In the genomic region with DNA sequence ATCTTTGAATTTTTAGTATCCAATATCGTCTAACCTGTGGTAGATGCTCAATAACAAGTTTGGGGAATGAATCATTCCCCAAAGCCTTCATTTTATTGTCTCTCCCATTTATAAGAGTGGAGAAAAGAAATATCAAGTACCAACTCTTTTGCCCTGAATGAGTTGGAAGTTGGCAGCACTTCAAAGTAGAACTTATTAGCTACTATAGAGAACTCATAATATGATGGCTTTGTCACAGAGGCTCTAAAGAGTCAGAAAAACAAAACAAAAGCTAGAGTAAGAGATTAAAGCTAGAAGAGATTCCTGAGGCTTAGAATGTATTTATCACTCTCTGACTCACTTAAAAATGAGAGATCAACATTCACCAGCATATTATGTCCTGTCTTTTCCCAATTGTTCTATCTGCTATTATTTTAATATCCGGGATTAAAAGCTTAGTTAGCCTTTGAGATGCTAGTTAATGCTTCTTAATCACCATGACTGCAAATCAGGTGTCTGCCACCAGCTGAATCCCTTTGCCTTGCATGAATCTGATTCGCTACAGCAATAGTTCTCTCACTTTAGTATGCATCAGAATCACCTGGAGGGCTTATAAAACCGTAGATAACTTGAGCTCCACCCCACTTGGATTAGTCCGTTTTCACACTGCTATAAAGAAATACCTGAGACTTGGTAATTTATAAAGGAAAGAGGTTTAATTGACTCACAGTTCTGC, we compare ENCODE assay signal across 20 cellular contexts.
A peak's percentile ranks its signal among the peaks of the same experiment; 100 is the strongest.
DNase-seq lines count a peak whose midpoint lies in the region; ATAC-seq, FAIRE-seq and TF ChIP-seq lines count a peak whose summit lies in the region.
"Had no signal": no experiment of that assay in that cellular context is flagged by ENCODE, and none has a peak within 500 bp of the region (broad histone marks: within the 10 kb centered on the region; RNA-seq: fewer than 3 reads in every experiment).

No MANE protein-coding gene starts in this region.

- POLR2A ChIA-PET in CD8-positive, alpha-beta T cell (lab: Charles Lee), result no interaction called here

- no peaks in the 10 kb centered on the region for H4K20me1 ChIP-seq in astrocyte (ENCODE audit: insufficient read depth, low read length)

- no peak overlapping the region for H3K27ac ChIP-seq in astrocyte (ENCODE audit: low read depth, low read length)
- no peak overlapping the region for H3K27ac ChIP-seq in CD8-positive, alpha-beta T cell (ENCODE audit: low read depth, low read length)
- H3K27ac ChIP-seq: gastrocnemius medialis, stomach, vagina had no signal

- peaks cover 11% of the 10 kb centered on the region for H3K4me1 Mint-ChIP-seq in astrocyte (ENCODE audit: low read depth, unreplicated experiment)
- H3K4me1 Mint-ChIP-seq in CD8-positive, alpha-beta T cell (ENCODE audit: low read depth), result no peaks in the 10 kb centered on the region
- H3K4me1 Mint-ChIP-seq: B cell, GM23338 had no signal

- peaks cover 6% of the 10 kb centered on the region for H3K4me1 ChIP-seq in astrocyte (ENCODE audit: insufficient read depth, low read length)
- no peaks in the 10 kb centered on the region for H3K4me1 ChIP-seq in CD8-positive, alpha-beta T cell (ENCODE audit: insufficient read depth, low read length)

- no peaks in the 10 kb centered on the region for H3K27me3 ChIP-seq in astrocyte (ENCODE audit: insufficient read depth, low read length)
- H3K27me3 ChIP-seq in CD8-positive, alpha-beta T cell (ENCODE audit: insufficient read depth, low read length), result no peaks in the 10 kb centered on the region
- H3K27me3 ChIP-seq: gastrocnemius medialis, stomach, vagina had no signal

- CTCF ChIA-PET in CD8-positive, alpha-beta T cell (lab: Charles Lee), result no interaction called here

- no peak overlapping the region for H3K27ac Mint-ChIP-seq in astrocyte (ENCODE audit: unreplicated experiment)
- H3K27ac Mint-ChIP-seq in CD8-positive, alpha-beta T cell, result no peak overlapping the region
- H3K27ac Mint-ChIP-seq: B cell, GM23338, IgD-negative memory B cell had no signal

- no peak for TF ChIP-seq CTCF in astrocyte (IDR thresholded peaks at IDR 0.05; ENCODE audit: insufficient read depth, low read depth, low read length)
- TF ChIP-seq CTCF in CD8-positive, alpha-beta T cell (IDR thresholded peaks at IDR 0.05), result no peak

- peak; percentile 91 for FAIRE-seq in astrocyte (lab: Jason Lieb, UNC)

- H3K9me3 Mint-ChIP-seq in astrocyte (ENCODE audit: unreplicated experiment), result peaks cover 2% of the 10 kb centered on the region
- H3K9me3 Mint-ChIP-seq in CD8-positive, alpha-beta T cell, result no peaks in the 10 kb centered on the region
- H3K9me3 Mint-ChIP-seq: GM23338 had no signal

- no peaks in the 10 kb centered on the region for H3K9me3 ChIP-seq in astrocyte (ENCODE audit: insufficient read depth, low read depth, low read length)
- H3K9me3 ChIP-seq in CD8-positive, alpha-beta T cell (ENCODE audit: low read length), result no peaks in the 10 kb centered on the region
- H3K9me3 ChIP-seq: gastrocnemius medialis, stomach, vagina had no signal

- peak overlapping the region; percentile 48 for H3K4me2 ChIP-seq in astrocyte (ENCODE audit: low read length)
- H3K4me2 ChIP-seq: GM23338 had no signal

- H3K4me3 Mint-ChIP-seq in astrocyte (ENCODE audit: unreplicated experiment), result no peak overlapping the region
- no peak overlapping the region for H3K4me3 Mint-ChIP-seq in CD8-positive, alpha-beta T cell
- H3K4me3 Mint-ChIP-seq: B cell, GM23338, IgD-negative memory B cell had no signal

- no peaks in the 10 kb centered on the region for H3K36me3 ChIP-seq in astrocyte (ENCODE audit: insufficient read depth, low read length)
- H3K36me3 ChIP-seq in CD8-positive, alpha-beta T cell (ENCODE audit: insufficient read depth, low read length), result no peaks in the 10 kb centered on the region
- H3K36me3 ChIP-seq: gastrocnemius medialis, stomach, vagina had no signal

- peaks cover 11% of the 10 kb centered on the region for H3K36me3 Mint-ChIP-seq in astrocyte (ENCODE audit: low read depth, unreplicated experiment)
- H3K36me3 Mint-ChIP-seq in CD8-positive, alpha-beta T cell, result no peaks in the 10 kb centered on the region
- H3K36me3 Mint-ChIP-seq: IgD-negative memory B cell had no signal

- ATAC-seq in GM19351 (IDR thresholded peaks at IDR 0.05; ENCODE audit: unreplicated experiment), result no peak
- no peak for ATAC-seq in CD8-positive, alpha-beta T cell
- ATAC-seq: activated CD4-positive, CD25-positive, alpha-beta regulatory T cell treated with anti-CD3 and anti-CD28 coated beads, Interleukin-2, amount 50 U/mL, for 24 hours; gastrocnemius medialis; GM23338 had no signal

- no peak overlapping the region for H3K4me3 ChIP-seq in astrocyte (ENCODE audit: insufficient read depth, low read depth, low read length)
- no peak overlapping the region for H3K4me3 ChIP-seq in CD8-positive, alpha-beta T cell (ENCODE audit: low read depth, low read length)
- H3K4me3 ChIP-seq: gastrocnemius medialis, GM23338, stomach, vagina had no signal

- H2AFZ ChIP-seq in astrocyte (ENCODE audit: low read depth, low read length), result no peak overlapping the region
- H2AFZ ChIP-seq: GM23338 had no signal

- no peaks in the 10 kb centered on the region for H3K27me3 Mint-ChIP-seq in astrocyte (ENCODE audit: low read depth, unreplicated experiment)
- peaks cover 8% of the 10 kb centered on the region for H3K27me3 Mint-ChIP-seq in CD8-positive, alpha-beta T cell (ENCODE audit: low read depth)
- H3K27me3 Mint-ChIP-seq: IgD-negative memory B cell had no signal

- peak; percentile 71 for DNase-seq in EL
- peak; percentile 59 for DNase-seq in NCI-H1105 treated with DMSO at 0.1 percent for 48 hours (lab: John Stamatoyannopoulos, UW)
- DNase-seq in astrocyte (ENCODE audit: low read depth), result peak; percentile 83
- DNase-seq in kidney tubule cell (ENCODE audit: low spot score), result peak; percentile 54
- DNase-seq in CD8-positive, alpha-beta T cell, result no peak
- no peak for DNase-seq in GM19238 (ENCODE audit: insufficient read length, low spot score)
- DNase-seq in hypothalamus (lab: John Stamatoyannopoulos, UW), result no peak
- DNase-seq: activated gamma-delta T cell treated with Interleukin-2 at 50 U/mL for 16 hours; effector CD8-positive, alpha-beta T cell; gastrocnemius medialis; NCI-H1092 treated with DMSO at 0.1 percent for 48 hours; occipital lobe; OCI-M1; stomach had no signal

- intact Hi-C loops in CD8-positive, alpha-beta T cell (cut with DNase I, micrococcal nuclease), result loop anchor here in 1 of 2 experiments (5.0 kb wide), 1 partner anchor 1787 kb away; no protein-coding TSS in a partner anchor

- no peaks in the 10 kb centered on the region for H3K79me2 ChIP-seq in astrocyte (ENCODE audit: insufficient read depth, low read length)

- H3K9ac ChIP-seq in astrocyte (ENCODE audit: low read length), result no peak overlapping the region

Comparison
In these comparisons a context has a peak if more than half of its experiments do, and no peak if none do; other contexts are left out.
1. DNase-seq: peak in EL (single experiment), NCI-H1105 treated with DMSO at 0.1 percent for 48 hours (single experiment), astrocyte (single experiment) and kidney tubule cell (single experiment); none in CD8-positive, alpha-beta T cell (0 of 7), GM19238 (single experiment) and hypothalamus (0 of 51).